Comparison of ENCODE assay signal across 8 cellular contexts in the genomic region with DNA sequence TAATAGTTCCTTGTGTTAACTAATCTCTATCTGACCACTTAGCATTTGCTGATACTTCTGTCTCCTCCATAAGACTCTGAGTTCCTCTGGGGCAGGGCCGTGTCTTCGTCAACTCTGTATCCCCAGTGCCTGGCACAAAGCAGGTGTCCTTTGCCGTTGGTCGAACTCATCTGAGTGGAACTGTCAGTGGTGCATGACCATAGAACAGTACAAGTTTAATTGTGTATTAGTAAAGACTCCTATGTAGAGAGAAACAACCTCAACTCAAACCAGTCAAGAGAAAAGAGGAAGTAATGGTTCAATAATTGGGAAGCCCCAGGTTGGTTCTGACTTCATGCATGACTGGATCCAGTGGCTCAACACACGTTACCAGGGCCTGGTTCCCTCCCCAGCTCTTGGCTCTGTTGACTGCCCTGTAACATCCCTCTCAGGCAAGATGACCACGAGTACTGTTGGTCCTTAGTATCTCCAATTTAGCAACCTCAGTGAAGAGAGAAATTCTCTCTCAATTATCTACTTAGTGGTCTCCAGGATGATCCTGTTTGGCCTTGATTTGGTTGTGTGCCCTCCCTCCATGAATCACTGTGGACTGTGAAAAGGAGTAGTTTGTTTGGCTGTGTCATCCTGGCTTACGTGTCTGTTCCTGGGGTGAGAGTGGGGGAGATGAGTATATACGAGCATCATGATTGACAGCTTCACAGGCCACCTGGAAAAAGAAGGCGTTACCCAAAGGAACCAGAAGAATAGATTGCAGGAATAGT.
A peak's percentile ranks its signal among the peaks of the same experiment; 100 is the strongest.
DNase-seq lines count a peak whose midpoint lies in the region; ATAC-seq and TF ChIP-seq lines count a peak whose summit lies in the region.

No MANE protein-coding gene starts in this region.

- H3K27me3 Mint-ChIP-seq in nephron progenitor cell (ENCODE audit: low read depth, poor library complexity): peaks cover 2% of the 10 kb centered on the region

- ATAC-seq in GM18907 (IDR thresholded peaks at IDR 0.05; ENCODE audit: unreplicated experiment) (peak; percentile 93), HG02884 (IDR thresholded peaks at IDR 0.05; ENCODE audit: unreplicated experiment) (peak; percentile 85)

- H3K27ac Mint-ChIP-seq in nephron progenitor cell: peak overlapping the region; percentile 77

- peaks cover 8% of the 10 kb centered on the region for H3K9me3 Mint-ChIP-seq in nephron progenitor cell

- peaks cover 5% of the 10 kb centered on the region for H3K36me3 Mint-ChIP-seq in nephron progenitor cell (ENCODE audit: low read depth)

- DNase-seq in NOMO-1 (lab: John Stamatoyannopoulos, UW; ENCODE audit: unreplicated experiment in 2 of 2) (peak; percentile 12 to 60), nephron progenitor cell (no peak), superior temporal gyrus (ENCODE audit: extremely low spot score) (no peak), LoVo (ENCODE audit: low spot score) (no peak), hypothalamus (lab: John Stamatoyannopoulos, UW) (no peak), KG1 (lab: John Stamatoyannopoulos, UW) (no peak)

- TF ChIP-seq CTCF in nephron progenitor cell (IDR thresholded peaks at IDR 0.05): no peak

- H3K4me1 Mint-ChIP-seq in nephron progenitor cell: peaks cover 41% of the 10 kb centered on the region

- no peak overlapping the region for H3K4me3 Mint-ChIP-seq in nephron progenitor cell

Comparison
In these comparisons a context has a peak if more than half of its experiments do, and no peak if none do; other contexts are left out.
1. DNase-seq: peak in NOMO-1 (2 of 2); none in nephron progenitor cell (single experiment), superior temporal gyrus (single experiment), LoVo (single experiment), hypothalamus (0 of 51) and KG1 (single experiment).